Comparison of ENCODE assay signal across 1 cellular context in the genomic region with DNA sequence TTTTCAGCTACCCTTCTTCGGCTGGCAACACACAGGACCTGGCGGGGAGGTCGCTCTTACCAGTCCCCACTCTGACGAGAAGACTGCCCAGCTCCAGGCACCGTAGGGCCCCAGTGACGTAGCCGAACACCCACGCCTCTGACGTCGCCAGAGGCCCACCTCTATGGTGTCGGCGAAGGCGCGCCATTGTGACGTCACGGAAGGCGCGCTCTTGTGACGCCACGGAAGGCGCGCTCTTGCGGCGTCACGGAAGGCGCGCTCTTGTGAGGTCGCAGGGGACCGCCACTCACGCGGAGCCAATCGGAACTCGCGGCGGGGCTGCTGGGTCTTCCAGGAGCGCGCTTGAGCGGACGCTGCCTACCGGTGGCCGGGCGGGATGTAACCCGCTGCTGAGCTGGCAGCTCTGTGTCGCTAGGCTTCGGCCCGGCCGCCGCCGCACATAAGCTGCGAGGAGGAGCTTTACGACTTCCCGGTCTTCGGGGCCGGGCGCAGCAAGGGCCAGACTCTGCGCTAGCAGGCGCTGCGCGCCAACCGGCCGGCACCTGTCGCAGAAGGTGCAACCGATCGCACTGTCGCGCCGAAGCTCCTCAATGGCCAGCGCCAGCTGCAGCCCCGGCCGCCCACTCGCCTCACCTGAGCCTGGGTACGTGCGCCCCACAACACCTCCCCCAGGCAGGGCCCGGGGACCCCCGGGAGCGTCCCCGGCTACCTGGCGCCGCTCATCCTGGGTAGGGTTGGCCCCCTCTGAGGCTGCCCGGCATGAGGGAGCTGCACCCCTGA.
TF ChIP-seq lines count a peak whose summit lies in the region.
"Not testable (repeated sequence)": the region's sequence is repeated elsewhere in the genome, so short reads cannot be mapped to it uniquely, and the experiment has no call there.

No MANE protein-coding gene starts in this region.

TF ChIP-seq in HepG2, 621 proteins besides CTCF, POLR2A, EP300 and RAD21 (continued from another document and continues in another):
- TF ChIP-seq, protein P1, sequence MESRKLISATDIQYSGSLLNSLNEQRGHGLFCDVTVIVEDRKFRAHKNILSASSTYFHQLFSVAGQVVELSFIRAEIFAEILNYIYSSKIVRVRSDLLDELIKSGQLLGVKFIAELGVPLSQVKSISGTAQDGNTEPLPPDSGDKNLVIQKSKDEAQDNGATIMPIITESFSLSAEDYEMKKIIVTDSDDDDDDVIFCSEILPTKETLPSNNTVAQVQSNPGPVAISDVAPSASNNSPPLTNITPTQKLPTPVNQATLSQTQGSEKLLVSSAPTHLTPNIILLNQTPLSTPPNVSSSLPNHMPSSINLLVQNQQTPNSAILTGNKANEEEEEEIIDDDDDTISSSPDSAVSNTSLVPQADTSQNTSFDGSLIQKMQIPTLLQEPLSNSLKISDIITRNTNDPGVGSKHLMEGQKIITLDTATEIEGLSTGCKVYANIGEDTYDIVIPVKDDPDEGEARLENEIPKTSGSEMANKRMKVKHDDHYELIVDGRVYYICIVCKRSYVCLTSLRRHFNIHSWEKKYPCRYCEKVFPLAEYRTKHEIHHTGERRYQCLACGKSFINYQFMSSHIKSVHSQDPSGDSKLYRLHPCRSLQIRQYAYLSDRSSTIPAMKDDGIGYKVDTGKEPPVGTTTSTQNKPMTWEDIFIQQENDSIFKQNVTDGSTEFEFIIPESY (CRISPR knock-in tag; IDR thresholded peaks at IDR 0.05), result peak; percentile 86
- TF ChIP-seq ZBTB20 (CRISPR knock-in tag; IDR thresholded peaks at IDR 0.05; ENCODE audit: borderline replicate concordance, low read depth) (peak; percentile 71; the same call in 1 of the 2 replicates), ZNF138 (CRISPR knock-in tag; IDR thresholded peaks at IDR 0.05; ENCODE audit: low read depth) (peak; percentile 79; the same call in 1 of the 2 replicates), NR2F6 (CRISPR knock-in tag; IDR thresholded peaks at IDR 0.05) (peak; percentile 43), FOXK1 (CRISPR knock-in tag; IDR thresholded peaks at IDR 0.05; ENCODE audit: borderline replicate concordance, low read depth) (peak; percentile 99), ZNF790 (CRISPR knock-in tag; IDR thresholded peaks at IDR 0.05; ENCODE audit: borderline replicate concordance) (peak; percentile 95), ZNF598 (CRISPR knock-in tag; IDR thresholded peaks at IDR 0.05; ENCODE audit: borderline replicate concordance) (0 out of 2 replicates have a peak, but pooled peaks have one; percentile 61), ZNF670 (CRISPR knock-in tag; IDR thresholded peaks at IDR 0.05; ENCODE audit: borderline replicate concordance) (0 out of 2 replicates have a peak, but pooled peaks have one; percentile 12), KMT2A (CRISPR knock-in tag; IDR thresholded peaks at IDR 0.05) (peak; percentile 83; the same call in 1 of the 2 replicates), TP53 (CRISPR knock-in tag; conservative IDR thresholded peaks at IDR 0.05) (0 out of 2 replicates have a peak, but pooled peaks have one; percentile 16), FOXA3 (CRISPR knock-in tag; IDR thresholded peaks at IDR 0.05) (peak; percentile 85), HDAC1 (CRISPR knock-in tag; IDR thresholded peaks at IDR 0.05) (peak; percentile 99), ZNF563 (CRISPR knock-in tag; IDR thresholded peaks at IDR 0.05) (peak; percentile 86; the same call in 1 of the 2 replicates), ZBTB38 (CRISPR knock-in tag; IDR thresholded peaks at IDR 0.05) (peak; percentile 71; the same call in 1 of the 2 replicates), KAT8 (CRISPR knock-in tag; IDR thresholded peaks at IDR 0.05) (peak; percentile 100), ZBTB7B (CRISPR knock-in tag; IDR thresholded peaks at IDR 0.05) (peak; percentile 81), PHF8 (CRISPR knock-in tag; IDR thresholded peaks at IDR 0.05) (peak; percentile 88), ETV5 (CRISPR knock-in tag; IDR thresholded peaks at IDR 0.05; ENCODE audit: borderline replicate concordance) (peak; percentile 51; the same call in 1 of the 2 replicates), ZNF44 (CRISPR knock-in tag; IDR thresholded peaks at IDR 0.05) (peak; percentile 97), JUND (CRISPR knock-in tag; IDR thresholded peaks at IDR 0.05) (peak; percentile 76), ZNF558 (CRISPR knock-in tag; IDR thresholded peaks at IDR 0.05; ENCODE audit: borderline replicate concordance) (peak; percentile 87), ZKSCAN8 (CRISPR knock-in tag; IDR thresholded peaks at IDR 0.05; ENCODE audit: borderline replicate concordance) (peak; percentile 70), RBFOX2 (IDR thresholded peaks at IDR 0.05; ENCODE audit: low read depth, low read length) (peak; percentile 84), ELF1 (CRISPR knock-in tag; IDR thresholded peaks at IDR 0.05) (peak; percentile 89), MEF2D (CRISPR knock-in tag; IDR thresholded peaks at IDR 0.05) (peak; percentile 89), NFRKB (IDR thresholded peaks at IDR 0.05) (peak; percentile 76), FOXK2 (IDR thresholded peaks at IDR 0.05) (peak; percentile 70), SIX4 (CRISPR knock-in tag; IDR thresholded peaks at IDR 0.05) (peak; percentile 67; the same call in 1 of the 2 replicates), ZNF451 (CRISPR knock-in tag; IDR thresholded peaks at IDR 0.05) (peak; percentile 92), IKZF4 (CRISPR knock-in tag; IDR thresholded peaks at IDR 0.05; ENCODE audit: borderline replicate concordance, low read depth, not compliant biosample characterization) (peak; percentile 29)
- TF ChIP-seq, protein P2, sequence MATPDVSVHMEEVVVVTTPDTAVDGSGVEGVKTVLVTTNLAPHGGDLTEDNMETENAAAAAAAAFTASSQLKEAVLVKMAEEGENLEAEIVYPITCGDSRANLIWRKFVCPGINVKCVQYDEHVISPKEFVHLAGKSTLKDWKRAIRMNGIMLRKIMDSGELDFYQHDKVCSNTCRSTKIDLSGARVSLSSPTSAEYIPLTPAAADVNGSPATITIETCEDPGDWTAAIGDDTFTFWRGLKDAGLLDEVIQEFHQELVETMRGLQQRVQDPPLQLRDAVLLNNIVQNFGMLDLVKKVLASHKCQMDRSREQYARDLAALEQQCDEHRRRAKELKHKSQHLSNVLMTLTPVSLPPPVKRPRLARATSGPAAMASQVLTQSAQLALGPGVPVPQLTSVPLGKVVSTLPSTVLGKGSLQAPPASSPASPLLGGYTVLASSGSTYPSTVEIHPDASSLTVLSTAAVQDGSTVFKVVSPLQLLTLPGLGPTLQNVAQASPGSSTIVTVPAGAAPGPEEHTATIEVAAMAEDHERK (CRISPR knock-in tag; IDR thresholded peaks at IDR 0.05; ENCODE audit: low read depth), result peak; percentile 85
- TF ChIP-seq, protein P3, sequence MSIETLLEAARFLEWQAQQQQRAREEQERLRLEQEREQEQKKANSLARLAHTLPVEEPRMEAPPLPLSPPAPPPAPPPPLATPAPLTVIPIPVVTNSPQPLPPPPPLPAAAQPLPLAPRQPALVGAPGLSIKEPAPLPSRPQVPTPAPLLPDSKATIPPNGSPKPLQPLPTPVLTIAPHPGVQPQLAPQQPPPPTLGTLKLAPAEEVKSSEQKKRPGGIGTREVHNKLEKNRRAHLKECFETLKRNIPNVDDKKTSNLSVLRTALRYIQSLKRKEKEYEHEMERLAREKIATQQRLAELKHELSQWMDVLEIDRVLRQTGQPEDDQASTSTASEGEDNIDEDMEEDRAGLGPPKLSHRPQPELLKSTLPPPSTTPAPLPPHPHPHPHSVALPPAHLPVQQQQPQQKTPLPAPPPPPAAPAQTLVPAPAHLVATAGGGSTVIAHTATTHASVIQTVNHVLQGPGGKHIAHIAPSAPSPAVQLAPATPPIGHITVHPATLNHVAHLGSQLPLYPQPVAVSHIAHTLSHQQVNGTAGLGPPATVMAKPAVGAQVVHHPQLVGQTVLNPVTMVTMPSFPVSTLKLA (IDR thresholded peaks at IDR 0.05), result peak; percentile 69
- TF ChIP-seq, protein P4, sequence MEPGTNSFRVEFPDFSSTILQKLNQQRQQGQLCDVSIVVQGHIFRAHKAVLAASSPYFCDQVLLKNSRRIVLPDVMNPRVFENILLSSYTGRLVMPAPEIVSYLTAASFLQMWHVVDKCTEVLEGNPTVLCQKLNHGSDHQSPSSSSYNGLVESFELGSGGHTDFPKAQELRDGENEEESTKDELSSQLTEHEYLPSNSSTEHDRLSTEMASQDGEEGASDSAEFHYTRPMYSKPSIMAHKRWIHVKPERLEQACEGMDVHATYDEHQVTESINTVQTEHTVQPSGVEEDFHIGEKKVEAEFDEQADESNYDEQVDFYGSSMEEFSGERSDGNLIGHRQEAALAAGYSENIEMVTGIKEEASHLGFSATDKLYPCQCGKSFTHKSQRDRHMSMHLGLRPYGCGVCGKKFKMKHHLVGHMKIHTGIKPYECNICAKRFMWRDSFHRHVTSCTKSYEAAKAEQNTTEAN (CRISPR knock-in tag; conservative IDR thresholded peaks at IDR 0.05), result peak; percentile 56; the same call in 1 of the 2 replicates
- TF ChIP-seq, protein P5, sequence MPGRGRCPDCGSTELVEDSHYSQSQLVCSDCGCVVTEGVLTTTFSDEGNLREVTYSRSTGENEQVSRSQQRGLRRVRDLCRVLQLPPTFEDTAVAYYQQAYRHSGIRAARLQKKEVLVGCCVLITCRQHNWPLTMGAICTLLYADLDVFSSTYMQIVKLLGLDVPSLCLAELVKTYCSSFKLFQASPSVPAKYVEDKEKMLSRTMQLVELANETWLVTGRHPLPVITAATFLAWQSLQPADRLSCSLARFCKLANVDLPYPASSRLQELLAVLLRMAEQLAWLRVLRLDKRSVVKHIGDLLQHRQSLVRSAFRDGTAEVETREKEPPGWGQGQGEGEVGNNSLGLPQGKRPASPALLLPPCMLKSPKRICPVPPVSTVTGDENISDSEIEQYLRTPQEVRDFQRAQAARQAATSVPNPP (CRISPR knock-in tag; IDR thresholded peaks at IDR 0.05), result peak; percentile 73; the same call in 1 of the 2 replicates
- TF ChIP-seq NR2F6 (IDR thresholded peaks at IDR 0.05), result not testable (repeated sequence)
- TF ChIP-seq, protein P6, sequence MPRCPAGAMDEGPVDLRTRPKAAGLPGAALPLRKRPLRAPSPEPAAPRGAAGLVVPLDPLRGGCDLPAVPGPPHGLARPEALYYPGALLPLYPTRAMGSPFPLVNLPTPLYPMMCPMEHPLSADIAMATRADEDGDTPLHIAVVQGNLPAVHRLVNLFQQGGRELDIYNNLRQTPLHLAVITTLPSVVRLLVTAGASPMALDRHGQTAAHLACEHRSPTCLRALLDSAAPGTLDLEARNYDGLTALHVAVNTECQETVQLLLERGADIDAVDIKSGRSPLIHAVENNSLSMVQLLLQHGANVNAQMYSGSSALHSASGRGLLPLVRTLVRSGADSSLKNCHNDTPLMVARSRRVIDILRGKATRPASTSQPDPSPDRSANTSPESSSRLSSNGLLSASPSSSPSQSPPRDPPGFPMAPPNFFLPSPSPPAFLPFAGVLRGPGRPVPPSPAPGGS (CRISPR knock-in tag; IDR thresholded peaks at IDR 0.05), result peak; percentile 68
- TF ChIP-seq, protein P7, sequence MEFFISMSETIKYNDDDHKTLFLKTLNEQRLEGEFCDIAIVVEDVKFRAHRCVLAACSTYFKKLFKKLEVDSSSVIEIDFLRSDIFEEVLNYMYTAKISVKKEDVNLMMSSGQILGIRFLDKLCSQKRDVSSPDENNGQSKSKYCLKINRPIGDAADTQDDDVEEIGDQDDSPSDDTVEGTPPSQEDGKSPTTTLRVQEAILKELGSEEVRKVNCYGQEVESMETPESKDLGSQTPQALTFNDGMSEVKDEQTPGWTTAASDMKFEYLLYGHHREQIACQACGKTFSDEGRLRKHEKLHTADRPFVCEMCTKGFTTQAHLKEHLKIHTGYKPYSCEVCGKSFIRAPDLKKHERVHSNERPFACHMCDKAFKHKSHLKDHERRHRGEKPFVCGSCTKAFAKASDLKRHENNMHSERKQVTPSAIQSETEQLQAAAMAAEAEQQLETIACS (CRISPR knock-in tag; IDR thresholded peaks at IDR 0.05), result peak; percentile 90
- TF ChIP-seq, protein P8, sequence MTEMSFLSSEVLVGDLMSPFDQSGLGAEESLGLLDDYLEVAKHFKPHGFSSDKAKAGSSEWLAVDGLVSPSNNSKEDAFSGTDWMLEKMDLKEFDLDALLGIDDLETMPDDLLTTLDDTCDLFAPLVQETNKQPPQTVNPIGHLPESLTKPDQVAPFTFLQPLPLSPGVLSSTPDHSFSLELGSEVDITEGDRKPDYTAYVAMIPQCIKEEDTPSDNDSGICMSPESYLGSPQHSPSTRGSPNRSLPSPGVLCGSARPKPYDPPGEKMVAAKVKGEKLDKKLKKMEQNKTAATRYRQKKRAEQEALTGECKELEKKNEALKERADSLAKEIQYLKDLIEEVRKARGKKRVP (CRISPR knock-in tag; IDR thresholded peaks at IDR 0.05), result peak in 1 of 2 experiments; percentile 79; a peak in 2 of 4 replicates
- TF ChIP-seq, protein P9, sequence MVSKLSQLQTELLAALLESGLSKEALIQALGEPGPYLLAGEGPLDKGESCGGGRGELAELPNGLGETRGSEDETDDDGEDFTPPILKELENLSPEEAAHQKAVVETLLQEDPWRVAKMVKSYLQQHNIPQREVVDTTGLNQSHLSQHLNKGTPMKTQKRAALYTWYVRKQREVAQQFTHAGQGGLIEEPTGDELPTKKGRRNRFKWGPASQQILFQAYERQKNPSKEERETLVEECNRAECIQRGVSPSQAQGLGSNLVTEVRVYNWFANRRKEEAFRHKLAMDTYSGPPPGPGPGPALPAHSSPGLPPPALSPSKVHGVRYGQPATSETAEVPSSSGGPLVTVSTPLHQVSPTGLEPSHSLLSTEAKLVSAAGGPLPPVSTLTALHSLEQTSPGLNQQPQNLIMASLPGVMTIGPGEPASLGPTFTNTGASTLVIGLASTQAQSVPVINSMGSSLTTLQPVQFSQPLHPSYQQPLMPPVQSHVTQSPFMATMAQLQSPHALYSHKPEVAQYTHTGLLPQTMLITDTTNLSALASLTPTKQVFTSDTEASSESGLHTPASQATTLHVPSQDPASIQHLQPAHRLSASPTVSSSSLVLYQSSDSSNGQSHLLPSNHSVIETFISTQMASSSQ (IDR thresholded peaks at IDR 0.05; ENCODE audit: low read depth), result peak; percentile 61; the same call in 1 of the 2 replicates
- TF ChIP-seq, protein P9 (CRISPR knock-in tag; IDR thresholded peaks at IDR 0.05; ENCODE audit: borderline replicate concordance), result peak; percentile 89; the same call in 1 of the 2 replicates
- TF ChIP-seq, protein P10, sequence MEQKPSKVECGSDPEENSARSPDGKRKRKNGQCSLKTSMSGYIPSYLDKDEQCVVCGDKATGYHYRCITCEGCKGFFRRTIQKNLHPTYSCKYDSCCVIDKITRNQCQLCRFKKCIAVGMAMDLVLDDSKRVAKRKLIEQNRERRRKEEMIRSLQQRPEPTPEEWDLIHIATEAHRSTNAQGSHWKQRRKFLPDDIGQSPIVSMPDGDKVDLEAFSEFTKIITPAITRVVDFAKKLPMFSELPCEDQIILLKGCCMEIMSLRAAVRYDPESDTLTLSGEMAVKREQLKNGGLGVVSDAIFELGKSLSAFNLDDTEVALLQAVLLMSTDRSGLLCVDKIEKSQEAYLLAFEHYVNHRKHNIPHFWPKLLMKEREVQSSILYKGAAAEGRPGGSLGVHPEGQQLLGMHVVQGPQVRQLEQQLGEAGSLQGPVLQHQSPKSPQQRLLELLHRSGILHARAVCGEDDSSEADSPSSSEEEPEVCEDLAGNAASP (CRISPR knock-in tag; IDR thresholded peaks at IDR 0.05; ENCODE audit: borderline replicate concordance), result peak; percentile 40; the same call in 1 of the 2 replicates
